Comparison of ENCODE assay signal across 8 cellular contexts in the genomic region with DNA sequence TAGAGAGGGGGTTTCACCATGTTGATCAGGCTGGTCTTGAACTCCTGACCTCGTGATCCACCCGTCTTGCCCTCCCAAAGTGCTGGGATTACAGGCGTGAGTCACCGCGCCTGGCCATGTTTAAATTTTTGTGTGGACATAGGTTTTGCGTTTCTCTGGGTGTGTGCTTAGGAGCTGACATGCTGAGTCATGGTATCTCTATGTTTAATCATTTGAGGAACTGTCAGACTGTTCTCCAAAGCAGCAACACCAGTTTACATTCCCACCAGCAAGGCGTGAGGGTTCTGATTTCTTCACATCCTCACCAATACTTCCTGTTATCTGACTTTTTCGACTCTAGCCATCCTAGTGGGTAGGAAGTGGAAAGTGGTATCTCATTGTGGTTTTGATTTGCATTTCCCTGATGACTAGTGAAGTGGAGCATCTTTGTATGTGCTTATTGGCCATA.
A peak's percentile ranks its signal among the peaks of the same experiment; 100 is the strongest.
DNase-seq lines count a peak whose midpoint lies in the region; ATAC-seq lines count a peak whose summit lies in the region.

No MANE protein-coding gene starts in this region.

- H3K4me1 ChIP-seq in naive thymus-derived CD4-positive, alpha-beta T cell (ENCODE audit: control insufficient read depth in 2 of 2, insufficient read depth in 2 of 2, low read length in 2 of 2): peaks cover 18 to 21% of the 10 kb centered on the region in 2 donors

- H3K27me3 ChIP-seq in naive thymus-derived CD4-positive, alpha-beta T cell (ENCODE audit: control insufficient read depth in 2 of 2, insufficient read depth in 2 of 2, low read length in 2 of 2): no peaks in the 10 kb centered on the region

- peaks cover 34% of the 10 kb centered on the region for H3K4me1 Mint-ChIP-seq in activated T-helper 2 cell treated with anti-CD3 and anti-CD28 coated beads, Interferon-gamma antibody, Interleukin-2, Interleukin-4, amounts not matched to agents 10 μg/mL and 5 μg/mL and 100 μg/mL, durations not matched to agents 14 hours and 24 hours and 36 hours (ENCODE audit: low read depth)
- H3K4me1 Mint-ChIP-seq in naive thymus-derived CD4-positive, alpha-beta T cell: peaks cover 20 to 55% (median 41%) of the 10 kb centered on the region in 7 donors

- H3K9me3 ChIP-seq in naive thymus-derived CD4-positive, alpha-beta T cell (ENCODE audit: control insufficient read depth in 2 of 3, low read length in 3 of 3): peaks cover 0 to 4% (median 0%) of the 10 kb centered on the region in 3 experiments

- H3K27ac ChIP-seq in naive thymus-derived CD4-positive, alpha-beta T cell (ENCODE audit: low read depth, low read length): no peak overlapping the region

- peaks cover 20% of the 10 kb centered on the region for H3K36me3 Mint-ChIP-seq in activated T-helper 2 cell treated with anti-CD3 and anti-CD28 coated beads, Interferon-gamma antibody, Interleukin-2, Interleukin-4, amounts not matched to agents 10 μg/mL and 5 μg/mL and 100 μg/mL, durations not matched to agents 14 hours and 24 hours and 36 hours (ENCODE audit: low read depth)
- peaks cover 0 to 24% (median 0%) of the 10 kb centered on the region in 5 donors for H3K36me3 Mint-ChIP-seq in naive thymus-derived CD4-positive, alpha-beta T cell

- peaks cover 27% of the 10 kb centered on the region for H3K27me3 Mint-ChIP-seq in activated T-helper 2 cell treated with anti-CD3 and anti-CD28 coated beads, Interferon-gamma antibody, Interleukin-2, Interleukin-4, amounts not matched to agents 10 μg/mL and 5 μg/mL and 100 μg/mL, durations not matched to agents 14 hours and 24 hours and 36 hours (ENCODE audit: low read depth)
- H3K27me3 Mint-ChIP-seq in naive thymus-derived CD4-positive, alpha-beta T cell: peaks cover 0 to 33% (median 10%) of the 10 kb centered on the region in 5 donors

- H3K36me3 ChIP-seq in naive thymus-derived CD4-positive, alpha-beta T cell (ENCODE audit: control insufficient read depth in 2 of 3, insufficient read depth in 3 of 3, low read length in 3 of 3): no peaks in the 10 kb centered on the region

- peaks cover 33% of the 10 kb centered on the region for H3K9me3 Mint-ChIP-seq in activated T-helper 2 cell treated with anti-CD3 and anti-CD28 coated beads, Interferon-gamma antibody, Interleukin-2, Interleukin-4, amounts not matched to agents 10 μg/mL and 5 μg/mL and 100 μg/mL, durations not matched to agents 14 hours and 24 hours and 36 hours
- peaks cover 0 to 16% (median 6%) of the 10 kb centered on the region in 11 donors for H3K9me3 Mint-ChIP-seq in naive thymus-derived CD4-positive, alpha-beta T cell

- H3K27ac Mint-ChIP-seq in activated T-helper 2 cell treated with anti-CD3 and anti-CD28 coated beads, Interferon-gamma antibody, Interleukin-2, Interleukin-4, amounts not matched to agents 10 μg/mL and 5 μg/mL and 100 μg/mL, durations not matched to agents 14 hours and 24 hours and 36 hours: peak overlapping the region; percentile 47
- peak overlapping the region; percentile 12 to 90 (median 63) for H3K27ac Mint-ChIP-seq in naive thymus-derived CD4-positive, alpha-beta T cell

- H3K4me3 ChIP-seq in naive thymus-derived CD4-positive, alpha-beta T cell (ENCODE audit: low read length): no peak overlapping the region

- POLR2A ChIA-PET in naive thymus-derived CD4-positive, alpha-beta T cell (lab: Charles Lee): interaction anchor here (0.7 to 3.0 kb wide), 6 partner anchors 11 to 24 kb away, joined by 3 to 20 read pairs (median 6); no protein-coding TSS in a partner anchor

- no peak for DNase-seq in Right ventricle myocardium inferior (ENCODE audit: missing footprints)
- DNase-seq in cardiac septum (ENCODE audit: low spot score): no peak
- peak; percentile 95 for DNase-seq in NOMO-1 treated with DMSO at 0.1 percent for 48 hours (lab: John Stamatoyannopoulos, UW; ENCODE audit: unreplicated experiment)
- peak; percentile 65 for DNase-seq in activated T-helper 2 cell treated with anti-CD3 and anti-CD28 coated beads, Interferon-gamma antibody, Interleukin-2, Interleukin-4, amounts not matched to agents 10 μg/mL and 5 μg/mL and 100 μg/mL, durations not matched to agents 14 hours and 24 hours and 36 hours (ENCODE audit: low spot score)
- peak in 8 of 9 donors; percentile 48 to 83 (median 79) for DNase-seq in naive thymus-derived CD4-positive, alpha-beta T cell
- DNase-seq in occipital lobe (lab: John Stamatoyannopoulos, UW): no peak
- no peak for DNase-seq in OCI-M2 (lab: John Stamatoyannopoulos, UW; ENCODE audit: unreplicated experiment)

- intact Hi-C loops in Right ventricle myocardium inferior (cut with DNase I) (no loop called here), cardiac septum (cut with DNase I) (no loop called here)
- intact Hi-C loops in activated T-helper 2 cell treated with anti-CD3 and anti-CD28 coated beads, Interferon-gamma antibody, Interleukin-2, Interleukin-4, amounts not matched to agents 10 μg/mL and 5 μg/mL and 100 μg/mL, durations not matched to agents 14 hours and 24 hours and 36 hours (cut with micrococcal nuclease): loop anchor here (1.0 to 10.0 kb wide), 4 partner anchors 78 to 186 kb away; no protein-coding TSS in a partner anchor
- intact Hi-C loops in naive thymus-derived CD4-positive, alpha-beta T cell (cut with micrococcal nuclease): loop anchor here (1.0 to 5.0 kb wide), 4 partner anchors 13 to 385 kb away; no protein-coding TSS in a partner anchor

- H3K4me3 Mint-ChIP-seq in activated T-helper 2 cell treated with anti-CD3 and anti-CD28 coated beads, Interferon-gamma antibody, Interleukin-2, Interleukin-4, amounts not matched to agents 10 μg/mL and 5 μg/mL and 100 μg/mL, durations not matched to agents 14 hours and 24 hours and 36 hours (ENCODE audit: low read depth): no peak overlapping the region
- H3K4me3 Mint-ChIP-seq in naive thymus-derived CD4-positive, alpha-beta T cell: peak overlapping the region; percentile 23 to 76 (median 51)

- CTCF ChIA-PET in naive thymus-derived CD4-positive, alpha-beta T cell (lab: Charles Lee): interaction anchor here (0.9 kb wide), 1 partner anchor 13 kb away, joined by 3 read pairs; no protein-coding TSS in a partner anchor

- peak; percentile 20 for ATAC-seq in Right ventricle myocardium inferior
- peak; percentile 96 for ATAC-seq in naive thymus-derived CD4-positive, alpha-beta T cell
- ATAC-seq in HG02571 (IDR thresholded peaks at IDR 0.05; ENCODE audit: unreplicated experiment): no peak

Comparison
In these comparisons a context has a peak if more than half of its experiments do, and no peak if none do; other contexts are left out.
1. DNase-seq: peak in NOMO-1 treated with DMSO at 0.1 percent for 48 hours (single experiment), activated T-helper 2 cell treated with anti-CD3 and anti-CD28 coated beads, Interferon-gamma antibody, Interleukin-2, Interleukin-4, amounts not matched to agents 10 μg/mL and 5 μg/mL and 100 μg/mL, durations not matched to agents 14 hours and 24 hours and 36 hours (single experiment) and naive thymus-derived CD4-positive, alpha-beta T cell (8 of 9); none in Right ventricle myocardium inferior (single experiment), cardiac septum (single experiment), occipital lobe (single experiment) and OCI-M2 (single experiment).
2. intact Hi-C loops: an anchor here in activated T-helper 2 cell treated with anti-CD3 and anti-CD28 coated beads, Interferon-gamma antibody, Interleukin-2, Interleukin-4, amounts not matched to agents 10 μg/mL and 5 μg/mL and 100 μg/mL, durations not matched to agents 14 hours and 24 hours and 36 hours (1.0 to 10.0 kb wide) and naive thymus-derived CD4-positive, alpha-beta T cell (1.0 to 5.0 kb wide); none called in Right ventricle myocardium inferior and cardiac septum.